In the genomic region with DNA sequence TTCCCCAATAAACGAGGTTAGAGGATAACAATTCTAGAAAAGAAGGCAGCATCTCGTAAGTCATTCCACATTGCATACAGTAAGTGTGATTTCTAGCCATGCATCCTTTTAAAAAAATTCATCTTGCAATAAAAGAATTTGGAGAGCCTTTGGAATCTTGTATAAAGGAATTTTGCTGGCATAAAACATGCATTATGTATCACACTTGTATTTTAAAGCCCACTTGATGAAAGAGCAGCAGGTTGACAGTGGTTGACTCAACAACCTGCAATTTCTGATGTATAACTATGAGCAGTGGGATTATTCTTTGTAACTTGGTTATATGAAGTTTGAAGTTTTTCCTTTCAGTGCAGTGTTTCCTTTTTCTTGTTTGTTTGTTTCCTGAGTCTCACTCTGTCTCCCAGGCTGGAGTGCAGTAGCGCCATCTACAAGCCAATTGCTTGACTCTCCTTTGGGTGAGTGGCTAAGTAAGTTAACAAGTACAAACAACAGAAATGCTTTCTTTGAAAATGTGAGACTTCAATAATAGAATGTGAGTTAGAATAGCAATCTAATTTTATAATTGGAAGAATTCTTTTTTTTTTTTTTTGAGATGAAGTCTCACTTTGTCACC, we compare ENCODE assay signal across 17 cellular contexts. TPM values are rescaled to one million over a fixed set of nuclear protein-coding genes. Genes with fewer than 3 reads are reported as not detected.
DNase-seq lines count a peak whose midpoint lies in the region; ATAC-seq and TF ChIP-seq lines count a peak whose summit lies in the region.
"Had no signal": no experiment of that assay in that cellular context is flagged by ENCODE, and none has a peak within 500 bp of the region (broad histone marks: within the 10 kb centered on the region; RNA-seq: fewer than 3 reads in every experiment).

No MANE protein-coding gene starts in this region.

- RAD21 ChIA-PET in HCT116 (lab: Charles Lee; ENCODE audit: low non-redundant PET in 1 of 2, low total read pairs in 2 of 2, uncharacterized antibody in 2 of 2, unreplicated experiment in 2 of 2) = interaction anchor here in 1 of 2 experiments (0.7 kb wide), 1 partner anchor 284 kb away, joined by 3 read pairs; no protein-coding TSS in a partner anchor

- TF ChIP-seq POLR2A in HCT116 (IDR thresholded peaks at IDR 0.05; ENCODE audit: borderline replicate concordance, extremely low read depth, insufficient read depth, insufficient read length) = no peak
- no peak for TF ChIP-seq POLR2A in thyroid gland (IDR thresholded peaks at IDR 0.05)

- no peak overlapping the region for H3K4me2 ChIP-seq in HCT116 (ENCODE audit: low read length)

- peak; percentile 47 for TF ChIP-seq RAD21 in HCT116 (IDR thresholded peaks at IDR 0.05; ENCODE audit: low read depth)

- peak; percentile 32 for TF ChIP-seq CTCF in AG10803 (conservative IDR thresholded peaks at IDR 0.05; ENCODE audit: low read length)
- peak; percentile 15 to 39 (median 22); a peak in 3 of 6 replicates for TF ChIP-seq CTCF in HCT116 (IDR thresholded peaks at IDR 0.05 in 2 of 3, conservative IDR thresholded peaks at IDR 0.05 in 1 of 3; ENCODE audit: borderline replicate concordance in 1 of 3, insufficient read depth in 1 of 3, low read depth in 2 of 3, low read length in 2 of 3)
- no peak for TF ChIP-seq CTCF in fibroblast of the aortic adventitia (IDR thresholded peaks at IDR 0.05; ENCODE audit: insufficient read depth, low read length)
- TF ChIP-seq CTCF in thyroid gland (IDR thresholded peaks at IDR 0.05) = no peak

- WGBS in thyroid gland, 2 donors = 94 to 95% methylated on average over 3 of the region's 3 CpGs

- H3K9me3 ChIP-seq in HCT116 (ENCODE audit: control insufficient read depth in 1 of 2, insufficient read depth in 1 of 2, low read depth in 1 of 2, low read length in 2 of 2) (no peaks in the 10 kb centered on the region), thyroid gland (no peaks in the 10 kb centered on the region)
- H3K9me3 ChIP-seq: BE2C had no signal

- H3K9ac ChIP-seq in HCT116 (ENCODE audit: low read length) = no peak overlapping the region

- ATAC-seq in HCT116 = no peak
- peak; percentile 65 for ATAC-seq in SK-N-SH treated with all-trans-retinoic acid at 6 μM for 48 hours
- no peak for ATAC-seq in HG02610 (IDR thresholded peaks at IDR 0.05; ENCODE audit: unreplicated experiment)

- H4K20me1 ChIP-seq in HCT116 (ENCODE audit: insufficient read depth) = no peaks in the 10 kb centered on the region

- H3K4me1 ChIP-seq in HCT116 (ENCODE audit: control insufficient read depth in 1 of 2, insufficient read depth in 2 of 2, low read length in 2 of 2) (peaks cover 35 to 83% of the 10 kb centered on the region in 2 experiments), thyroid gland (peaks cover 8 to 15% of the 10 kb centered on the region in 2 donors)
- H3K4me1 ChIP-seq: BE2C had no signal

- H3K9me2 ChIP-seq in HCT116 (ENCODE audit: insufficient read depth) = no peaks in the 10 kb centered on the region

- POLR2A ChIA-PET in HCT116 (lab: Charles Lee) = no interaction called here

- peaks cover 84% of the 10 kb centered on the region for H3K79me2 ChIP-seq in HCT116 (ENCODE audit: insufficient read depth, low read length)

- intact Hi-C loops in HCT116 (cut with micrococcal nuclease) = no loop called here
- intact Hi-C loops in thyroid gland (cut with DNase I) = no loop called here

- H3K27ac ChIP-seq in HCT116 (ENCODE audit: low read depth, low read length) = no peak overlapping the region
- H3K27ac ChIP-seq in thyroid gland = no peak overlapping the region
- H3K27ac ChIP-seq: skin epidermis had no signal

- no TSS peak for BruUV-seq in HCT116 (replicated peaks; lab: Mats Ljungman, UMichigan)

- H2AFZ ChIP-seq in HCT116 (ENCODE audit: low read depth, low read length, poor library complexity, severe bottlenecking) = no peak overlapping the region

- H3K36me3 ChIP-seq in HCT116 (ENCODE audit: control insufficient read depth in 1 of 2, insufficient read depth in 2 of 2, low read length in 2 of 2) (no peaks in the 10 kb centered on the region), thyroid gland (no peaks in the 10 kb centered on the region)
- H3K36me3 ChIP-seq: BE2C had no signal

- peak; percentile 71 for DNase-seq in AG10803 (ENCODE audit: low read depth)
- no peak for DNase-seq in HCT116 (ENCODE audit: low read depth, low spot score)
- DNase-seq in fibroblast of the aortic adventitia (ENCODE audit: low read depth) = peak; percentile 44
- DNase-seq in amygdala (lab: John Stamatoyannopoulos, UW) = no peak
- DNase-seq in thyroid gland = no peak
- no peak for DNase-seq in NCI-H2107 (lab: John Stamatoyannopoulos, UW)
- DNase-seq: activated B cell treated with CpG ODN at 0.5 μM for 24 hours; activated CD8-positive, alpha-beta memory T cell treated with anti-CD3 and anti-CD28 coated beads, Interleukin-2, amount 50 U/mL, for 4 hours; activated naive CD4-positive, alpha-beta T cell; BE2C; effector memory CD4-positive, alpha-beta T cell; NCI-H1436 treated with DMSO at 0.1 percent for 48 hours; NCI-H524; nucleus accumbens had no signal

- CTCF ChIA-PET in HCT116 (lab: Charles Lee) = no interaction called here

- no peak overlapping the region for H3K4me3 ChIP-seq in AG10803 (ENCODE audit: low read length)
- H3K4me3 ChIP-seq in HCT116 (replicated peaks in 1 of 2; ENCODE audit: low read depth in 1 of 2, low read length in 2 of 2) = no peak overlapping the region
- no peak overlapping the region for H3K4me3 ChIP-seq in fibroblast of the aortic adventitia (ENCODE audit: low read depth, low read length)
- H3K4me3 ChIP-seq in thyroid gland (replicated peaks in 1 of 3) = no peak overlapping the region
- H3K4me3 ChIP-seq: skin epidermis had no signal

- H3K27me3 ChIP-seq in HCT116 (ENCODE audit: insufficient read depth, low read length) = no peaks in the 10 kb centered on the region
- no peaks in the 10 kb centered on the region for H3K27me3 ChIP-seq in thyroid gland
- H3K27me3 ChIP-seq: BE2C had no signal

TF ChIP-seq in HCT116, 20 proteins besides CTCF, POLR2A, EP300 and RAD21 (continues in another document):
- TF ChIP-seq CBX3 (IDR thresholded peaks at IDR 0.05; ENCODE audit: low read depth) (no peak), FOSL1 (IDR thresholded peaks at IDR 0.05; ENCODE audit: low read depth) (no peak), SIN3A (IDR thresholded peaks at IDR 0.05; ENCODE audit: low read depth) (no peak), ZNF274 (IDR thresholded peaks at IDR 0.05; ENCODE audit: low read depth, low read length) (no peak), JUND (IDR thresholded peaks at IDR 0.05) (no peak), EGR1 (IDR thresholded peaks at IDR 0.05; ENCODE audit: low read depth) (no peak)

TF ChIP-seq in SK-N-SH treated with all-trans-retinoic acid at 6 μM for 48 hours, 23 proteins besides CTCF, POLR2A, EP300 and RAD21:
- peak; percentile 56; the same call in 1 of the 2 replicates for TF ChIP-seq ISL1 (CRISPR knock-in tag; IDR thresholded peaks at IDR 0.05)
- TF ChIP-seq, protein P1, sequence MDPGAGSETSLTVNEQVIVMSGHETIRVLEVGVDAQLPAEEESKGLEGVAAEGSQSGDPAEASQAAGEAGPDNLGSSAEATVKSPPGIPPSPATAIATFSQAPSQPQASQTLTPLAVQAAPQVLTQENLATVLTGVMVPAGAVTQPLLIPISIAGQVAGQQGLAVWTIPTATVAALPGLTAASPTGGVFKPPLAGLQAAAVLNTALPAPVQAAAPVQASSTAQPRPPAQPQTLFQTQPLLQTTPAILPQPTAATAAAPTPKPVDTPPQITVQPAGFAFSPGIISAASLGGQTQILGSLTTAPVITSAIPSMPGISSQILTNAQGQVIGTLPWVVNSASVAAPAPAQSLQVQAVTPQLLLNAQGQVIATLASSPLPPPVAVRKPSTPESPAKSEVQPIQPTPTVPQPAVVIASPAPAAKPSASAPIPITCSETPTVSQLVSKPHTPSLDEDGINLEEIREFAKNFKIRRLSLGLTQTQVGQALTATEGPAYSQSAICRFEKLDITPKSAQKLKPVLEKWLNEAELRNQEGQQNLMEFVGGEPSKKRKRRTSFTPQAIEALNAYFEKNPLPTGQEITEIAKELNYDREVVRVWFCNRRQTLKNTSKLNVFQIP (CRISPR knock-in tag; IDR thresholded peaks at IDR 0.05; ENCODE audit: borderline replicate concordance, low read depth) = no peak

RNA-seq across cellular contexts. Expression of gene JARID2, which starts 39.9 kb away (rescaled TPM):
- total RNA-seq in HCT116 (2021; ENCODE audit: unreplicated experiment) (23.6 TPM), fibroblast of the aortic adventitia (ENCODE audit: low replicate concordance) (2.9 and 8.3 TPM in 2 replicates), thyroid gland (1 to 10 TPM; 6.6 to 8.1 (median 7.5) TPM)
- 15.3 and 15.6 TPM in 2 replicates for polyA plus RNA-seq in HCT116 (2012)

Comparison
In these comparisons a context has a peak if more than half of its experiments do, and no peak if none do; other contexts are left out.
1. DNase-seq: peak in AG10803 (single experiment) and fibroblast of the aortic adventitia (single experiment); none in HCT116 (single experiment), amygdala (0 of 56), thyroid gland (0 of 2) and NCI-H2107 (single experiment).
2. CTCF ChIP-seq: peak in AG10803 (single experiment) and HCT116 (3 of 3); none in fibroblast of the aortic adventitia (single experiment) and thyroid gland (0 of 6).